In the genomic region with DNA sequence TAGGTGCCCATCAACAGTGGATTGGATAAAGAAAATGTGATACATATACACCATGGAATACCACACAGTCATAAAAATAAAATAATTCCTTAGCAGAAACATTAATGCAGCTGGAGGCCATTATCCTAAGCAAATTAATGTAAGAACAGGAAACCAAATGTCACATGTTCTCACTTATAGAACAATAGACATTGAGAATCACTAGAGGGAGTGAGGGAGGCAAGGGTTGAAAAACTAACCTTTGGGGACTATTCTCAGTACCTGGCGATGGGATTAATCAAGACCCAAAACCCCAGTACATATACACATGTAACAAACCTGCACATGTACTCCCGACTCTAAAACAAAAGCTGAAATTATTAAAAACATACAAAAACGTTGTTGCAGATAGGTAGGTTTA, we compare ENCODE assay signal across 18 cellular contexts.
DNase-seq lines count a peak whose midpoint lies in the region; ATAC-seq and TF ChIP-seq lines count a peak whose summit lies in the region.
"Had no signal": no experiment of that assay in that cellular context is flagged by ENCODE, and none has a peak within 500 bp of the region (broad histone marks: within the 10 kb centered on the region; RNA-seq: fewer than 3 reads in every experiment).

No MANE protein-coding gene starts in this region.

- peaks cover 4% of the 10 kb centered on the region; the same call in 1 of the 2 replicates for H3K36me3 Mint-ChIP-seq in WTC11
- H3K36me3 Mint-ChIP-seq: CD14-positive monocyte; CD8-positive, alpha-beta memory T cell had no signal

- no peak overlapping the region for H2BK5ac ChIP-seq in mesendoderm (ENCODE audit: low read length)

- peaks cover 3% of the 10 kb centered on the region for H3K4me1 ChIP-seq in mesendoderm (ENCODE audit: control insufficient read depth, low read depth, low read length)
- H3K4me1 ChIP-seq: BLaER1 had no signal

- no peak overlapping the region for H2AK5ac ChIP-seq in mesendoderm (ENCODE audit: low read length)

- peak; percentile 6 for DNase-seq in DMS53 (lab: John Stamatoyannopoulos, UW)
- DNase-seq in DMS53 treated with DMSO at 0.1 percent for 48 hours (lab: John Stamatoyannopoulos, UW; ENCODE audit: unreplicated experiment) = no peak
- no peak for DNase-seq in WTC11 (ENCODE audit: low spot score)
- peak; percentile 14 for DNase-seq in mesendoderm
- no peak for DNase-seq in NCI-H1105 treated with DMSO at 0.1 percent for 48 hours (lab: John Stamatoyannopoulos, UW)
- DNase-seq: CD4-positive, alpha-beta T cell; CD8-positive, alpha-beta memory T cell; DMS 273 treated with DMSO at 0.1 percent for 48 hours; EL; GDM1; HFFc6 had no signal

- no peak overlapping the region for H3K18ac ChIP-seq in mesendoderm (ENCODE audit: low read length)

- H3K23ac ChIP-seq in mesendoderm (ENCODE audit: low read length) = no peak overlapping the region

- H3K36me3 ChIP-seq in mesendoderm (ENCODE audit: control insufficient read depth, insufficient read depth, low read length) = no peaks in the 10 kb centered on the region
- H3K36me3 ChIP-seq: BLaER1, HAP-1 had no signal

- H3K9ac ChIP-seq in mesendoderm (ENCODE audit: low read length) = no peak overlapping the region
- H3K9ac ChIP-seq: BLaER1 had no signal

- CTCF ChIA-PET in WTC11 (lab: Charles Lee) = no interaction called here

- no peak overlapping the region for H3K4ac ChIP-seq in mesendoderm (ENCODE audit: low read depth, low read length)

- WGBS in mesendoderm (ENCODE audit: extremely low coverage, insufficient coverage, low lambda C conversion rate) = no CpG with 5 or more reads among the region's 3 CpGs

- TF ChIP-seq CTCF in WTC11 (IDR thresholded peaks at IDR 0.05) = no peak

- H2BK15ac ChIP-seq in mesendoderm (replicated peaks; ENCODE audit: low read depth) = peak overlapping the region; percentile 88

- peak; percentile 38 for ATAC-seq in WTC11
- no peak for ATAC-seq in GM21528 (IDR thresholded peaks at IDR 0.05; ENCODE audit: low FRiP score, unreplicated experiment)
- ATAC-seq: GM12878 had no signal

- no peak overlapping the region for H3K4me2 ChIP-seq in mesendoderm (ENCODE audit: low read length)
- H3K4me2 ChIP-seq: BLaER1 had no signal

- H3K4me1 Mint-ChIP-seq in WTC11 = peaks cover 70% of the 10 kb centered on the region
- H3K4me1 Mint-ChIP-seq: B cell; CD14-positive monocyte; CD8-positive, alpha-beta memory T cell had no signal

- no peak overlapping the region for H2BK120ac ChIP-seq in mesendoderm (ENCODE audit: low read depth, low read length)

- 0 out of 2 replicates have a peak, but pooled peaks cover 5% of the 10 kb centered on the region for H3K9me3 Mint-ChIP-seq in WTC11
- H3K9me3 Mint-ChIP-seq: HFFc6 had no signal

- no peaks in the 10 kb centered on the region for H3K27me3 ChIP-seq in mesendoderm (ENCODE audit: insufficient read depth, low read length, poor library complexity)
- H3K27me3 ChIP-seq: BLaER1 had no signal

- no peaks in the 10 kb centered on the region for H3K79me1 ChIP-seq in mesendoderm (ENCODE audit: low read length)

- H3K27me3 Mint-ChIP-seq in WTC11 (ENCODE audit: low read depth) = no peaks in the 10 kb centered on the region
- H3K27me3 Mint-ChIP-seq: B cell; CD4-positive, alpha-beta T cell; CD8-positive, alpha-beta memory T cell had no signal

- H3K27ac Mint-ChIP-seq in WTC11 = no peak overlapping the region
- H3K27ac Mint-ChIP-seq: B cell; CD14-positive monocyte; CD4-positive, alpha-beta T cell; CD8-positive, alpha-beta memory T cell; HFFc6 had no signal

- H3K27ac ChIP-seq in mesendoderm (ENCODE audit: low read depth, low read length) = no peak overlapping the region
- H3K27ac ChIP-seq: 22Rv1, BLaER1 had no signal

- no peak overlapping the region for H3K4me3 ChIP-seq in mesendoderm (ENCODE audit: low read length)
- H3K4me3 ChIP-seq: BLaER1, GM12878, HAP-1 had no signal

- H3K4me3 Mint-ChIP-seq in WTC11 = no peak overlapping the region
- H3K4me3 Mint-ChIP-seq: B cell; CD14-positive monocyte; CD4-positive, alpha-beta T cell; CD8-positive, alpha-beta memory T cell; HFFc6 had no signal

- H3K56ac ChIP-seq in mesendoderm (ENCODE audit: low read length) = no peak overlapping the region

- H4K5ac ChIP-seq in mesendoderm (ENCODE audit: low read length) = no peak overlapping the region

- no peak overlapping the region for H4K8ac ChIP-seq in mesendoderm (ENCODE audit: low read depth, low read length)

- POLR2A ChIA-PET in WTC11 (lab: Charles Lee) = no interaction called here

- no peaks in the 10 kb centered on the region for H3K79me2 ChIP-seq in mesendoderm (ENCODE audit: control insufficient read depth, insufficient read depth, low read length)

TF ChIP-seq in WTC11, 78 proteins besides CTCF, POLR2A, EP300 and RAD21:
- no peak for TF ChIP-seq E2F4 (CRISPR knock-in tag; IDR thresholded peaks at IDR 0.05; ENCODE audit: borderline replicate concordance, low read depth)
- TF ChIP-seq ZNF317 (CRISPR knock-in tag; IDR thresholded peaks at IDR 0.05; ENCODE audit: borderline replicate concordance, low read depth) = peak; percentile 78; the same call in 1 of the 2 replicates
- no peak for TF ChIP-seq ERG (CRISPR knock-in tag; IDR thresholded peaks at IDR 0.05)
- peak; percentile 58 for TF ChIP-seq USF2 (CRISPR knock-in tag; IDR thresholded peaks at IDR 0.05)
- no peak for TF ChIP-seq FOXK1 (CRISPR knock-in tag; IDR thresholded peaks at IDR 0.05)
- no peak for TF ChIP-seq GRHL2 (CRISPR knock-in tag; IDR thresholded peaks at IDR 0.05; ENCODE audit: insufficient replicate concordance, severe bottlenecking)
- no peak for TF ChIP-seq CREB1 (CRISPR knock-in tag; IDR thresholded peaks at IDR 0.05)
- no peak for TF ChIP-seq ZNF121 (CRISPR knock-in tag; IDR thresholded peaks at IDR 0.05)
TF ChIP-seq in WTC11: peak in this region for 2.

Comparison
In these comparisons a context has a peak if more than half of its experiments do, and no peak if none do; other contexts are left out.
1. DNase-seq: peak in DMS53 (single experiment) and mesendoderm (single experiment); none in DMS53 treated with DMSO at 0.1 percent for 48 hours (single experiment), WTC11 (single experiment) and NCI-H1105 treated with DMSO at 0.1 percent for 48 hours (single experiment).